23 cellular contexts compared by ENCODE assay signal in the genomic region with DNA sequence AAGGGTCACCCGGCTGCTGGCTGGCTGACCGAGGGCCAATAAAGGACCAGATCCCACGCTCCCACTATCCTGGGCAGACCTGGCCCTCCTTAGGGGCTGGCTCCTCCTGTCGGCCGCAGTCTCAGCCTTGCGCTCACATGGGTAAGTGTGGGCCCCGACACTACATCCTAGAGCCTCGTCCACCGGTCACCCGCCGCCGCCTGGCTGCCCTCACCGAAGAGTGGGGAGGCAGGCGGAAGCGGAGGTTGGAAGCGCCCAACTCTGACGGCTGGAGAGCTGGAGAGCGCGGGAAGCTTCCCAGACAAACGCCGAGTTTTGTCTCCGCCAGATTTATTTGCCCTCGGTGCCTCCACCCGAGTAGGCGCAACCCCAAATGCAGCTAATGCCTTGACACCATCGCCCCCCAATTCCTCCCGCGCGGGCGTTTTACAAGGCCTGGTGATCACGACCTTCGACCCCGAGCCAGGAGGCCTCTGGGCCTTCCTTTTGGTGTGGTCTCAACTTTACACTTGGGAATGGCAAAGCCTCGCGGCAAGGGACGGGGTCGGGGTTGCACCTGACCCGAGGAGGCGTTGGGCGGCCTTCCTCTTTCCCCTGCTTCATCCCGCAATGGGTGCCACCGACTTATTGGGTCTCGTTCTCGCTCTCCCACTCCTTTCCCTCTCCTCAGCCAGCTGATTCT.
A peak's percentile ranks its signal among the peaks of the same experiment; 100 is the strongest.
DNase-seq lines count a peak whose midpoint lies in the region; ATAC-seq, FAIRE-seq and TF ChIP-seq lines count a peak whose summit lies in the region.
"Had no signal": no experiment of that assay in that cellular context is flagged by ENCODE, and none has a peak within 500 bp of the region (broad histone marks: within the 10 kb centered on the region; RNA-seq: fewer than 3 reads in every experiment).

No MANE protein-coding gene starts in this region.

- FAIRE-seq in K562 (lab: Jason Lieb, UNC) = no peak

- in situ Hi-C loops in GM23248 (cut with MboI) = no loop called here
- in situ Hi-C loops in K562 (cut with MboI) = no loop called here

- TF ChIP-seq CTCF in K562 (IDR thresholded peaks at IDR 0.05 in 2 of 3, conservative IDR thresholded peaks at IDR 0.05 in 1 of 3; ENCODE audit: insufficient read depth in 2 of 3, low read depth in 1 of 3, low read length in 3 of 3) (no peak), osteoblast (IDR thresholded peaks at IDR 0.05; ENCODE audit: extremely low read depth, low read depth, low read length) (no peak)

- WGBS in GM23248 (ENCODE audit: low coverage in 1 of 2, low lambda C conversion rate in 2 of 2, missing lambda C conversion rate in 2 of 2), 2 experiments = 69% methylated on average over 44 of the region's 44 CpGs
- WGBS in K562 (ENCODE audit: insufficient coverage, low coverage, missing lambda C conversion rate) = 3% methylated on average over 36 of the region's 44 CpGs

- no peak overlapping the region for H3K27ac ChIP-seq in GM23248
- H3K27ac ChIP-seq in K562 (ENCODE audit: extremely low read depth, low read depth, low read length) = no peak overlapping the region
- H3K27ac ChIP-seq in osteoblast (ENCODE audit: low read depth, low read length) = no peak overlapping the region
- H3K27ac ChIP-seq: C4-2B, cardiac muscle cell, KMS-11, prostate gland, skin epidermis had no signal

- no peak overlapping the region for H3K27ac Mint-ChIP-seq in stimulated activated naive CD8-positive, alpha-beta T cell treated with anti-CD3 and anti-CD28 coated beads, Interleukin-15, amount 100 ng/mL, for 72 hours
- H3K27ac Mint-ChIP-seq: activated CD4-positive, alpha-beta T cell treated with anti-CD3 and anti-CD28 coated beads for 36 hours; activated CD8-positive, alpha-beta memory T cell treated with anti-CD3 and anti-CD28 coated beads, Interleukin-2, amount 10 ng/mL, durations not matched to agents 7 days and 5 days; activated naive CD8-positive, alpha-beta T cell treated with anti-CD3 and anti-CD28 coated beads, Interleukin-2, amount 50 U/mL, for 24 hours; activated T-helper 2 cell treated with anti-CD3 and anti-CD28 coated beads, Interferon-gamma antibody, Interleukin-2, Interleukin-4, amounts not matched to agents 10 μg/mL and 5 μg/mL and 100 μg/mL, durations not matched to agents 14 hours and 24 hours and 36 hours; immature natural killer cell; naive thymus-derived CD8-positive, alpha-beta T cell had no signal

- no peak for TF ChIP-seq RAD21 in K562 (CRISPR knock-in tag; conservative IDR thresholded peaks at IDR 0.05 in 1 of 2, IDR thresholded peaks at IDR 0.05 in 1 of 2)

- peak; percentile 43; the same call in 1 of the 3 replicates for ATAC-seq in K562
- ATAC-seq in stimulated activated naive CD8-positive, alpha-beta T cell treated with anti-CD3 and anti-CD28 coated beads, Interleukin-15, amount 100 ng/mL, for 72 hours = no peak
- ATAC-seq: activated CD4-positive, alpha-beta T cell treated with anti-CD3 and anti-CD28 coated beads for 36 hours; activated CD8-positive, alpha-beta memory T cell treated with anti-CD3 and anti-CD28 coated beads, Interleukin-2, amount 10 ng/mL, durations not matched to agents 7 days and 5 days; naive thymus-derived CD8-positive, alpha-beta T cell had no signal

- POLR2A ChIA-PET in K562 (lab: Yijun Ruan, JAX) = no interaction called here

- intact Hi-C loops in K562 (cut with micrococcal nuclease) = no loop called here

- no peak for TF ChIP-seq EP300 in K562 (IDR thresholded peaks at IDR 0.05; ENCODE audit: low read length)

- no peaks in the 10 kb centered on the region for H3K9me1 ChIP-seq in K562 (ENCODE audit: control insufficient read depth, insufficient read depth, low read length)

- no peak overlapping the region for H3K4me3 Mint-ChIP-seq in stimulated activated naive CD8-positive, alpha-beta T cell treated with anti-CD3 and anti-CD28 coated beads, Interleukin-15, amount 100 ng/mL, for 72 hours
- H3K4me3 Mint-ChIP-seq: activated CD4-positive, alpha-beta T cell treated with anti-CD3 and anti-CD28 coated beads for 36 hours; activated CD8-positive, alpha-beta memory T cell treated with anti-CD3 and anti-CD28 coated beads, Interleukin-2, amount 10 ng/mL, durations not matched to agents 7 days and 5 days; activated naive CD8-positive, alpha-beta T cell treated with anti-CD3 and anti-CD28 coated beads, Interleukin-2, amount 50 U/mL, for 24 hours had no signal

- no peak overlapping the region for H3K9ac ChIP-seq in GM23248
- H3K9ac ChIP-seq in K562 (ENCODE audit: insufficient read depth in 1 of 2, low read depth in 2 of 2, low read length in 2 of 2) = no peak overlapping the region; a peak in 1 of 4 replicates
- H3K9ac ChIP-seq: KMS-11 had no signal

- H3K4me3 ChIP-seq in GM23248 (0 out of 2 replicates have a peak overlapping the region, but pooled peaks have one; percentile 80), K562 (no peak overlapping the region), osteoblast (ENCODE audit: insufficient read depth, low read length) (no peak overlapping the region)

- peaks cover 14% of the 10 kb centered on the region; the same call in 1 of the 2 replicates for H3K79me2 ChIP-seq in GM23248 (ENCODE audit: insufficient read depth)
- no peaks in the 10 kb centered on the region for H3K79me2 ChIP-seq in K562 (ENCODE audit: control insufficient read depth, insufficient read depth, low read length)
- H3K79me2 ChIP-seq in osteoblast (ENCODE audit: insufficient read depth, low read length) = no peaks in the 10 kb centered on the region

- peak overlapping the region; percentile 96; the same call in 1 of the 2 replicates for H2AFZ ChIP-seq in GM23248
- H2AFZ ChIP-seq in K562 (ENCODE audit: low read depth, low read length) = no peak overlapping the region
- no peak overlapping the region for H2AFZ ChIP-seq in osteoblast (ENCODE audit: low read length)

- H3K9me3 ChIP-seq in GM23248 (ENCODE audit: low read depth) (no peaks in the 10 kb centered on the region), K562 (replicated peaks; ENCODE audit: control insufficient read depth, insufficient read depth, low read depth, low read length) (no peaks in the 10 kb centered on the region), osteoblast (ENCODE audit: low read depth, low read length) (no peaks in the 10 kb centered on the region)
- H3K9me3 ChIP-seq: prostate gland had no signal

- DNase-seq in GM23248 (no peak), K562 (ENCODE audit: extremely low read depth in 1 of 4, low spot score in 3 of 4) (no peak), islet precursor cell (peak; percentile 76), osteoblast (ENCODE audit: insufficient read length, low spot score, missing footprints) (peak; percentile 58), NCI-H1417 treated with DMSO at 0.1 percent for 48 hours (lab: John Stamatoyannopoulos, UW) (no peak), superior temporal gyrus (ENCODE audit: extremely low spot score) (no peak), amygdala (lab: John Stamatoyannopoulos, UW) (no peak)
- no peak for DNase-seq in stimulated activated naive CD8-positive, alpha-beta T cell treated with anti-CD3 and anti-CD28 coated beads, Interleukin-15, amount 100 ng/mL, for 72 hours
- DNase-seq: activated CD4-positive, alpha-beta T cell treated with anti-CD3 and anti-CD28 coated beads for 36 hours; activated CD8-positive, alpha-beta memory T cell treated with anti-CD3 and anti-CD28 coated beads, Interleukin-2, amount 10 ng/mL, durations not matched to agents 7 days and 5 days; activated naive CD8-positive, alpha-beta T cell treated with anti-CD3 and anti-CD28 coated beads, Interleukin-2, amount 50 U/mL, for 24 hours; immature natural killer cell; naive thymus-derived CD8-positive, alpha-beta T cell; NCI-H2029 treated with DMSO at 0.1 percent for 48 hours; NCI-H446 treated with DMSO at 0.1 percent for 48 hours; RPMI8226; stimulated activated CD4-positive, alpha-beta T cell treated with anti-CD3 and anti-CD28 coated beads, Interleukin-4, amount 100 ng/mL, for 24 hours had no signal

- H3K4me1 ChIP-seq in GM23248 (ENCODE audit: insufficient read depth) = peaks cover 15% of the 10 kb centered on the region
- H3K4me1 ChIP-seq in K562 (replicated peaks in 1 of 2; ENCODE audit: control insufficient read depth in 2 of 2, insufficient read depth in 2 of 2, low read length in 2 of 2) = peaks cover 0 to 10% of the 10 kb centered on the region in 2 experiments; a peak in 2 of 5 replicates
- H3K4me1 ChIP-seq in osteoblast (ENCODE audit: insufficient read depth, low read length) = no peaks in the 10 kb centered on the region
- H3K4me1 ChIP-seq: prostate gland had no signal

- BruUV-seq in K562 (replicated peaks; lab: Mats Ljungman, UMichigan) = no TSS peak

- H3K36me3 ChIP-seq in GM23248 (ENCODE audit: low read depth) (no peaks in the 10 kb centered on the region), K562 (ENCODE audit: control insufficient read depth, insufficient read depth, low read length) (no peaks in the 10 kb centered on the region), osteoblast (ENCODE audit: insufficient read depth, low read length) (no peaks in the 10 kb centered on the region)
- H3K36me3 ChIP-seq: cardiac muscle cell, prostate gland had no signal

- peak overlapping the region; percentile 59 for H3K4me2 ChIP-seq in GM23248 (ENCODE audit: unreplicated experiment)
- H3K4me2 ChIP-seq in K562 (ENCODE audit: insufficient read depth, low read length) = no peak overlapping the region
- H3K4me2 ChIP-seq in osteoblast (ENCODE audit: insufficient read depth, low read length) = no peak overlapping the region
- H3K4me2 ChIP-seq: KMS-11 had no signal

- peaks cover 6% of the 10 kb centered on the region; the same call in 1 of the 2 replicates for H3F3A ChIP-seq in GM23248 (ENCODE audit: insufficient read depth)

- CTCF ChIA-PET in K562 (lab: Yijun Ruan, JAX; ENCODE audit: low intra/inter-chr PET ratio) = no interaction called here

- H3K9me2 ChIP-seq in GM23248 (ENCODE audit: insufficient read depth) = no peaks in the 10 kb centered on the region

- no peak for TF ChIP-seq POLR2A in K562 (conservative IDR thresholded peaks at IDR 0.05)

- H3K4me1 Mint-ChIP-seq in stimulated activated naive CD8-positive, alpha-beta T cell treated with anti-CD3 and anti-CD28 coated beads, Interleukin-15, amount 100 ng/mL, for 72 hours = no peaks in the 10 kb centered on the region
- H3K4me1 Mint-ChIP-seq: activated CD4-positive, alpha-beta T cell treated with anti-CD3 and anti-CD28 coated beads for 36 hours; activated CD8-positive, alpha-beta memory T cell treated with anti-CD3 and anti-CD28 coated beads, Interleukin-2, amount 10 ng/mL, durations not matched to agents 7 days and 5 days; activated naive CD8-positive, alpha-beta T cell treated with anti-CD3 and anti-CD28 coated beads, Interleukin-2, amount 50 U/mL, for 24 hours; immature natural killer cell had no signal

- H3K9me3 Mint-ChIP-seq in stimulated activated naive CD8-positive, alpha-beta T cell treated with anti-CD3 and anti-CD28 coated beads, Interleukin-15, amount 100 ng/mL, for 72 hours = no peaks in the 10 kb centered on the region
- H3K9me3 Mint-ChIP-seq: activated naive CD8-positive, alpha-beta T cell treated with anti-CD3 and anti-CD28 coated beads, Interleukin-2, amount 50 U/mL, for 24 hours; activated T-helper 2 cell treated with anti-CD3 and anti-CD28 coated beads, Interferon-gamma antibody, Interleukin-2, Interleukin-4, amounts not matched to agents 10 μg/mL and 5 μg/mL and 100 μg/mL, durations not matched to agents 14 hours and 24 hours and 36 hours had no signal

- peaks cover 59% of the 10 kb centered on the region for H3K27me3 Mint-ChIP-seq in stimulated activated naive CD8-positive, alpha-beta T cell treated with anti-CD3 and anti-CD28 coated beads, Interleukin-15, amount 100 ng/mL, for 72 hours

- H3K27me3 ChIP-seq in GM23248 (replicated peaks; ENCODE audit: insufficient read depth) (no peaks in the 10 kb centered on the region), K562 (ENCODE audit: control insufficient read depth in 2 of 2, insufficient read depth in 2 of 2, low read length in 2 of 2) (peaks cover 2 to 31% of the 10 kb centered on the region in 2 experiments; a peak in 3 of 5 replicates), osteoblast (ENCODE audit: insufficient read depth, low read length) (peaks cover 29% of the 10 kb centered on the region)

- H4K20me1 ChIP-seq in GM23248 (ENCODE audit: insufficient read depth) (no peaks in the 10 kb centered on the region), K562 (replicated peaks; ENCODE audit: control insufficient read depth, insufficient read depth, low read length) (no peaks in the 10 kb centered on the region), osteoblast (ENCODE audit: insufficient read depth, low read length) (no peaks in the 10 kb centered on the region)

Comparison
In these comparisons a context has a peak if more than half of its experiments do, and no peak if none do; other contexts are left out.
1. DNase-seq: peak in islet precursor cell (single experiment) and osteoblast (single experiment); none in GM23248 (single experiment), K562 (0 of 4), NCI-H1417 treated with DMSO at 0.1 percent for 48 hours (single experiment), superior temporal gyrus (single experiment), stimulated activated naive CD8-positive, alpha-beta T cell treated with anti-CD3 and anti-CD28 coated beads, Interleukin-15, amount 100 ng/mL, for 72 hours (0 of 2) and amygdala (0 of 56).